27 cellular contexts compared by ENCODE assay signal in genomic region chr13:110358381-110358780, GRCh38. TPM values are rescaled to one million over a fixed set of nuclear protein-coding genes. Genes with fewer than 3 reads are reported as not detected.
DNase-seq lines count a peak whose midpoint lies in the region; ATAC-seq, FAIRE-seq and TF ChIP-seq lines count a peak whose summit lies in the region.
"Had no signal": no experiment of that assay in that cellular context is flagged by ENCODE, and none has a peak within 500 bp of the region (broad histone marks: within the 10 kb centered on the region; RNA-seq: fewer than 3 reads in every experiment).

No MANE protein-coding gene starts in this region.

- H3K27ac Mint-ChIP-seq in osteocyte (ENCODE audit: unreplicated experiment), result peak overlapping the region; percentile 98
- no peak overlapping the region for H3K27ac Mint-ChIP-seq in stimulated activated naive CD8-positive, alpha-beta T cell treated with anti-CD3 and anti-CD28 coated beads, Interleukin-15, amount 100 ng/mL, for 72 hours

- peaks cover 80% of the 10 kb centered on the region for H3K4me1 Mint-ChIP-seq in osteocyte (ENCODE audit: unreplicated experiment)
- H3K4me1 Mint-ChIP-seq in stimulated activated naive CD8-positive, alpha-beta T cell treated with anti-CD3 and anti-CD28 coated beads, Interleukin-15, amount 100 ng/mL, for 72 hours, result peaks cover 8% of the 10 kb centered on the region

- DNase-seq in WERI-Rb-1 (peak; percentile 3), fibroblast of lung (ENCODE audit: low read depth in 2 of 2) (no peak), osteocyte (ENCODE audit: extremely low spot score, unreplicated experiment) (no peak), GM12891 (ENCODE audit: insufficient read length, low spot score) (no peak), NCI-H526 (lab: John Stamatoyannopoulos, UW) (no peak)
- DNase-seq in NK-92 treated with Interleukin-12 subunit alpha and Interleukin-12 subunit beta, amount 100 ng/mL, for 24 hours (lab: John Stamatoyannopoulos, UW), result no peak
- no peak for DNase-seq in stimulated activated naive CD8-positive, alpha-beta T cell treated with anti-CD3 and anti-CD28 coated beads, Interleukin-15, amount 100 ng/mL, for 72 hours
- DNase-seq: Calu3, DMS79 treated with DMSO at 0.1 percent for 48 hours, GF-D8, HCEC 1CT, MV-4-11, NCI-H1105, NCI-H146, NCI-H1930, NCI-H2107, NCI-H446, NCI-H524 treated with DMSO at 0.1 percent for 48 hours, NCI-H82, PC-9, SJCRH30 had no signal

- H3K4me3 ChIP-seq in WERI-Rb-1 (ENCODE audit: low read depth, low read length) (no peak overlapping the region), fibroblast of lung (replicated peaks in 1 of 4; ENCODE audit: control extremely low read depth in 1 of 4, insufficient read depth in 1 of 4, low read depth in 3 of 4, low read length in 4 of 4) (no peak overlapping the region), stomach smooth muscle (ENCODE audit: low read length in 2 of 2) (no peak overlapping the region)
- H3K4me3 ChIP-seq: K562, PC-9, SJCRH30 had no signal

- H3K27me3 ChIP-seq in WERI-Rb-1 (ENCODE audit: insufficient read depth, low read depth, severe bottlenecking), result no peaks in the 10 kb centered on the region
- no peaks in the 10 kb centered on the region for H3K27me3 ChIP-seq in fibroblast of lung (ENCODE audit: control insufficient read depth, insufficient read depth, low read length)
- H3K27me3 ChIP-seq in stomach smooth muscle (ENCODE audit: control insufficient read depth in 1 of 2, insufficient read depth in 2 of 2, low read length in 2 of 2), result no peaks in the 10 kb centered on the region
- H3K27me3 ChIP-seq: SJCRH30 had no signal

- no peak overlapping the region for H2AFZ ChIP-seq in fibroblast of lung (ENCODE audit: low read length)
- H2AFZ ChIP-seq: PC-9 had no signal

- no peak overlapping the region for H3K4me3 Mint-ChIP-seq in osteocyte (ENCODE audit: unreplicated experiment)
- H3K4me3 Mint-ChIP-seq in stimulated activated naive CD8-positive, alpha-beta T cell treated with anti-CD3 and anti-CD28 coated beads, Interleukin-15, amount 100 ng/mL, for 72 hours, result no peak overlapping the region

- H3K4me2 ChIP-seq in fibroblast of lung (ENCODE audit: extremely low read depth, insufficient read depth, low read length), result no peak overlapping the region
- H3K4me2 ChIP-seq: PC-9 had no signal

- H3K36me3 ChIP-seq in WERI-Rb-1 (peaks cover 8% of the 10 kb centered on the region; the same call in 1 of the 2 replicates), fibroblast of lung (ENCODE audit: control insufficient read depth, insufficient read depth, low read length) (peaks cover 1% of the 10 kb centered on the region), stomach smooth muscle (ENCODE audit: control insufficient read depth in 2 of 2, insufficient read depth in 2 of 2, low read length in 2 of 2) (peaks cover 21 to 24% of the 10 kb centered on the region in 2 donors)

- no peak for ATAC-seq in stimulated activated naive CD8-positive, alpha-beta T cell treated with anti-CD3 and anti-CD28 coated beads, Interleukin-15, amount 100 ng/mL, for 72 hours
- ATAC-seq: K562, Right ventricle myocardium inferior had no signal

- H3K79me2 ChIP-seq in fibroblast of lung (ENCODE audit: control insufficient read depth, insufficient read depth, low read length), result peaks cover 8% of the 10 kb centered on the region

- TF ChIP-seq CTCF in WERI-Rb-1 (IDR thresholded peaks at IDR 0.05; ENCODE audit: low read depth, low read length), result no peak
- no peak for TF ChIP-seq CTCF in fibroblast of lung (conservative IDR thresholded peaks at IDR 0.05 in 1 of 2, IDR thresholded peaks at IDR 0.05 in 1 of 2; ENCODE audit: low read depth in 1 of 2, low read length in 2 of 2)
- no peak for TF ChIP-seq CTCF in osteocyte (IDR thresholded peaks at IDR 0.05)

- peaks cover 40% of the 10 kb centered on the region for H3K36me3 Mint-ChIP-seq in osteocyte (ENCODE audit: unreplicated experiment)

- H3K27ac ChIP-seq in WERI-Rb-1 (no peak overlapping the region), fibroblast of lung (ENCODE audit: insufficient read depth, low read length) (peak overlapping the region; percentile 10), stomach smooth muscle (ENCODE audit: low read length) (peak overlapping the region; percentile 2)
- H3K27ac ChIP-seq: HL-60, PC-9, SJCRH30 had no signal

- H3K9me3 ChIP-seq in WERI-Rb-1 (ENCODE audit: severe bottlenecking) (no peaks in the 10 kb centered on the region), fibroblast of lung (ENCODE audit: control insufficient read depth, insufficient read depth, low read depth, low read length) (no peaks in the 10 kb centered on the region), stomach smooth muscle (ENCODE audit: control insufficient read depth in 2 of 2, low read length in 2 of 2) (no peaks in the 10 kb centered on the region)
- H3K9me3 ChIP-seq: SJCRH30 had no signal

- no peak for FAIRE-seq in GM12891 (lab: Jason Lieb, UNC)
- FAIRE-seq: GM19239, H1, K562 had no signal

- H3K4me1 ChIP-seq in fibroblast of lung (ENCODE audit: control insufficient read depth, extremely low read depth, insufficient read depth, low read length), result peaks cover 12% of the 10 kb centered on the region
- peaks cover 67% of the 10 kb centered on the region for H3K4me1 ChIP-seq in stomach smooth muscle (ENCODE audit: control insufficient read depth, insufficient read depth, low read length)
- H3K4me1 ChIP-seq: SJCRH30 had no signal

- TF ChIP-seq POLR2A in GM12891 (IDR thresholded peaks at IDR 0.05; ENCODE audit: low read depth, low read length), result no peak

- no peaks in the 10 kb centered on the region for H3K27me3 Mint-ChIP-seq in osteocyte (ENCODE audit: unreplicated experiment)
- peaks cover 33% of the 10 kb centered on the region for H3K27me3 Mint-ChIP-seq in stimulated activated naive CD8-positive, alpha-beta T cell treated with anti-CD3 and anti-CD28 coated beads, Interleukin-15, amount 100 ng/mL, for 72 hours

- H4K20me1 ChIP-seq in fibroblast of lung (ENCODE audit: control insufficient read depth, extremely low read depth, insufficient read depth, low read length), result no peaks in the 10 kb centered on the region

- H3K9ac ChIP-seq in fibroblast of lung (ENCODE audit: insufficient read depth, low read length) (no peak overlapping the region), stomach smooth muscle (ENCODE audit: low read length in 2 of 2) (no peak overlapping the region)

- no peaks in the 10 kb centered on the region for H3K9me3 Mint-ChIP-seq in osteocyte (ENCODE audit: unreplicated experiment)
- no peaks in the 10 kb centered on the region for H3K9me3 Mint-ChIP-seq in stimulated activated naive CD8-positive, alpha-beta T cell treated with anti-CD3 and anti-CD28 coated beads, Interleukin-15, amount 100 ng/mL, for 72 hours

TF ChIP-seq in GM12891, 5 proteins besides CTCF, POLR2A, EP300 and RAD21:
- no peak for TF ChIP-seq PAX5 (IDR thresholded peaks at IDR 0.05; ENCODE audit: insufficient read depth, low read length, severe bottlenecking)
- TF ChIP-seq POU2F2 (IDR thresholded peaks at IDR 0.05; ENCODE audit: low read depth, low read length), result no peak
- no peak for TF ChIP-seq TAF1 (IDR thresholded peaks at IDR 0.05; ENCODE audit: low read depth, low read length)
- no peak for TF ChIP-seq SPI1 (IDR thresholded peaks at IDR 0.05; ENCODE audit: low read depth, low read length)

RNA-seq across cellular contexts. Expression of gene COL4A2, which starts 51.3 kb away (rescaled TPM):
- total RNA-seq in fibroblast of lung (93.1 and 123 TPM in 2 replicates), osteocyte (2,001 and 2,067 TPM in 2 replicates)
- polyA plus RNA-seq in fibroblast of lung, result 43.8 and 463 TPM in 2 replicates
- 52.1 and 712 TPM in 2 replicates for polyA plus RNA-seq in fibroblast of lung (2012)
- polyA minus RNA-seq in fibroblast of lung (ENCODE audit: low replicate concordance), result 56.9 and 841 TPM in 2 replicates
- polyA plus RNA-seq in GM12891 (2012; ENCODE audit: low read depth, missing spikeins), result 0.37 TPM

RNA-seq across cellular contexts. Expression of gene COL4A1, which starts 51.4 kb away (rescaled TPM):
- total RNA-seq in fibroblast of lung, result 34.0 and 57.5 TPM in 2 replicates
- polyA plus RNA-seq in fibroblast of lung, result 18.4 and 607 TPM in 2 replicates
- 19.5 and 691 TPM in 2 replicates for polyA plus RNA-seq in fibroblast of lung (2012)
- 30.9 and 567 TPM in 2 replicates for polyA minus RNA-seq in fibroblast of lung (ENCODE audit: low replicate concordance)
- 3,181 and 3,589 TPM in 2 replicates for total RNA-seq in osteocyte
- not detected for polyA plus RNA-seq in GM12891 (2012; ENCODE audit: low read depth, missing spikeins)
- polyA plus RNA-seq: K562 had no signal

Comparison
In these comparisons a context has a peak if more than half of its experiments do, and no peak if none do; other contexts are left out.
1. RNA of gene COL4A2, which starts 51.3 kb away (total RNA-seq): 2,001 to 2,067 TPM in osteocyte; 93.1 to 123 TPM in fibroblast of lung; every median in the first group is over 10 times any median in the second.
2. RNA of gene COL4A1, which starts 51.4 kb away (total RNA-seq): 3,181 to 3,589 TPM in osteocyte; 34.0 to 57.5 TPM in fibroblast of lung; every median in the first group is over 10 times any median in the second.